10 cellular contexts compared by ENCODE assay signal in genomic region chr14:51872396-51872795, GRCh38. TPM values are rescaled to one million over a fixed set of nuclear protein-coding genes. Genes with fewer than 3 reads are reported as not detected.
DNase-seq lines count a peak whose midpoint lies in the region; ATAC-seq lines count a peak whose summit lies in the region.
"Had no signal": no experiment of that assay in that cellular context is flagged by ENCODE, and none has a peak within 500 bp of the region (broad histone marks: within the 10 kb centered on the region; RNA-seq: fewer than 3 reads in every experiment).

No MANE protein-coding gene starts in this region.

- no peaks in the 10 kb centered on the region for H3K9me3 Mint-ChIP-seq in activated naive CD4-positive, alpha-beta T cell treated with anti-CD3 and anti-CD28 coated beads, Interleukin-2, amount 50 U/mL, for 24 hours
- no peaks in the 10 kb centered on the region for H3K9me3 Mint-ChIP-seq in stimulated activated naive B cell treated with anti-CD40 and anti-IgM and Interleukin-4, amounts not matched to agents 10 μg/mL and 1 μg/mL and 100 μg/mL, for 72 hours
- H3K9me3 Mint-ChIP-seq: activated CD4-positive, alpha-beta T cell treated with anti-CD3 and anti-CD28 coated beads, Interleukin-2, amount 10 ng/mL, durations not matched to agents 7 days and 5 days had no signal

- no peak overlapping the region for H3K4me3 Mint-ChIP-seq in activated naive CD4-positive, alpha-beta T cell treated with anti-CD3 and anti-CD28 coated beads, Interleukin-2, amount 50 U/mL, for 24 hours
- no peak overlapping the region for H3K4me3 Mint-ChIP-seq in stimulated activated naive B cell treated with anti-CD40 and anti-IgM and Interleukin-4, amounts not matched to agents 10 μg/mL and 1 μg/mL and 100 μg/mL, for 72 hours
- H3K4me3 Mint-ChIP-seq: activated CD4-positive, alpha-beta T cell treated with anti-CD3 and anti-CD28 coated beads, Interleukin-2, amount 10 ng/mL, durations not matched to agents 7 days and 5 days had no signal

- H3K27me3 Mint-ChIP-seq in activated naive CD4-positive, alpha-beta T cell treated with anti-CD3 and anti-CD28 coated beads, Interleukin-2, amount 50 U/mL, for 24 hours, result no peaks in the 10 kb centered on the region
- H3K27me3 Mint-ChIP-seq in stimulated activated naive B cell treated with anti-CD40 and anti-IgM and Interleukin-4, amounts not matched to agents 10 μg/mL and 1 μg/mL and 100 μg/mL, for 72 hours, result no peaks in the 10 kb centered on the region
- H3K27me3 Mint-ChIP-seq: activated CD4-positive, alpha-beta T cell treated with anti-CD3 and anti-CD28 coated beads, Interleukin-2, amount 10 ng/mL, durations not matched to agents 7 days and 5 days had no signal

- peaks cover 18% of the 10 kb centered on the region for H3K36me3 Mint-ChIP-seq in activated naive CD4-positive, alpha-beta T cell treated with anti-CD3 and anti-CD28 coated beads, Interleukin-2, amount 50 U/mL, for 24 hours
- peaks cover 2 to 27% of the 10 kb centered on the region in 2 donors for H3K36me3 Mint-ChIP-seq in stimulated activated naive B cell treated with anti-CD40 and anti-IgM and Interleukin-4, amounts not matched to agents 10 μg/mL and 1 μg/mL and 100 μg/mL, for 72 hours

- no peak for DNase-seq in activated naive CD4-positive, alpha-beta T cell treated with anti-CD3 and anti-CD28 coated beads, Interleukin-2, amount 50 U/mL, for 16 hours
- DNase-seq in NCI-H748 treated with DMSO at 0.1 percent for 48 hours (lab: John Stamatoyannopoulos, UW), result peak; percentile 61
- peak; percentile 4 for DNase-seq in dermis blood vessel endothelial cell
- no peak for DNase-seq in stimulated activated naive B cell treated with anti-CD40 and anti-IgM and Interleukin-4, amounts not matched to agents 10 μg/mL and 1 μg/mL and 100 μg/mL, for 72 hours
- no peak for DNase-seq in NCI-H2107 (lab: John Stamatoyannopoulos, UW)
- DNase-seq in NK-92 (lab: John Stamatoyannopoulos, UW; ENCODE audit: unreplicated experiment), result no peak
- DNase-seq: retina had no signal

- peaks cover 49% of the 10 kb centered on the region for H3K4me1 Mint-ChIP-seq in activated naive CD4-positive, alpha-beta T cell treated with anti-CD3 and anti-CD28 coated beads, Interleukin-2, amount 50 U/mL, for 24 hours
- peaks cover 27 to 52% of the 10 kb centered on the region in 2 donors for H3K4me1 Mint-ChIP-seq in stimulated activated naive B cell treated with anti-CD40 and anti-IgM and Interleukin-4, amounts not matched to agents 10 μg/mL and 1 μg/mL and 100 μg/mL, for 72 hours

- no peak for ATAC-seq in stimulated activated naive B cell treated with anti-CD40 and anti-IgM and Interleukin-4, amounts not matched to agents 10 μg/mL and 1 μg/mL and 100 μg/mL, for 72 hours (replicated peaks)
- ATAC-seq in GM19395 (IDR thresholded peaks at IDR 0.05; ENCODE audit: unreplicated experiment), result no peak

- H3K27ac Mint-ChIP-seq in activated naive CD4-positive, alpha-beta T cell treated with anti-CD3 and anti-CD28 coated beads, Interleukin-2, amount 50 U/mL, for 24 hours, result peak overlapping the region; percentile 81
- H3K27ac Mint-ChIP-seq in stimulated activated naive B cell treated with anti-CD40 and anti-IgM and Interleukin-4, amounts not matched to agents 10 μg/mL and 1 μg/mL and 100 μg/mL, for 72 hours, result peak overlapping the region; percentile 75

RNA-seq across cellular contexts. Expression of gene GNG2, which starts 12.0 kb away (rescaled TPM):
- total RNA-seq in dermis blood vessel endothelial cell, result 2.9 and 5.9 TPM in 2 replicates

Comparison
In these comparisons a context has a peak if more than half of its experiments do, and no peak if none do; other contexts are left out.
1. DNase-seq: peak in NCI-H748 treated with DMSO at 0.1 percent for 48 hours (single experiment) and dermis blood vessel endothelial cell (single experiment); none in activated naive CD4-positive, alpha-beta T cell treated with anti-CD3 and anti-CD28 coated beads, Interleukin-2, amount 50 U/mL, for 16 hours (single experiment), stimulated activated naive B cell treated with anti-CD40 and anti-IgM and Interleukin-4, amounts not matched to agents 10 μg/mL and 1 μg/mL and 100 μg/mL, for 72 hours (single experiment), NCI-H2107 (single experiment) and NK-92 (single experiment).